In the genomic region with DNA sequence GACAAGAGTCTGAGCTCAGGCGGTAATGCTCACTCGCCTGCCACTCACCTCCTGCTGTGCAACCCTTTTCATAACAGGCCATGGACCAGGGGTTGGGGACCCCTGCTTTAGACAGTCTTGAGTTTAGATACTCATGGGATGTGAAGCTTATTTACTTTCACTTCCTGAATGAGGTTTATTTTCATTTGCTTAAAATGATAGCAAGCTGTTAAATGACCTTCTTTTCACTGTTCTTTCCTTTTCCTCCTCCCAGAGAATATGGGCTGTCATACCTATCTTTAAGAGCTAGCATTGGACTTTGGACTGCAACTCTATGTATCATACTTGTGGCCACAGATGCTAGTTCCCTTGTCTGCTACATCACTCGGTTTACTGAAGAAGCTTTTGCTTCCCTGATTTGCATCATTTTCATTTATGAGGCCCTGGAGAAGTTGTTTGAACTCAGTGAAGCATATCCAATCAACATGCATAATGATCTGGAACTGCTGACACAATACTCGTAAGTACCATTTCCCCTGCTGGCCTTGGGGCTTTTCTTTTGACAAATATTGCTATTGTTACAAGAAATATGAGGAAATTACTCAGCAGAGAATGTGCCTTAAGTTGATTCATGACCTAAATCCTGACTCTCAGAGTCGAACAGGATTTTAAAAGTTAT, we compare ENCODE assay signal across 9 cellular contexts.
A peak's percentile ranks its signal among the peaks of the same experiment; 100 is the strongest.
DNase-seq lines count a peak whose midpoint lies in the region; ATAC-seq and TF ChIP-seq lines count a peak whose summit lies in the region.
"Had no signal": no experiment of that assay in that cellular context is flagged by ENCODE, and none has a peak within 500 bp of the region (broad histone marks: within the 10 kb centered on the region; RNA-seq: fewer than 3 reads in every experiment).

No MANE protein-coding gene starts in this region.

- H3K36me3 Mint-ChIP-seq in CD8-positive, alpha-beta T cell: no peaks in the 10 kb centered on the region

- H3K4me1 ChIP-seq in CD8-positive, alpha-beta T cell (ENCODE audit: insufficient read depth, low read length): no peaks in the 10 kb centered on the region
- no peaks in the 10 kb centered on the region for H3K4me1 ChIP-seq in colonic mucosa

- H3K9me3 ChIP-seq in CD8-positive, alpha-beta T cell (ENCODE audit: low read length): no peaks in the 10 kb centered on the region
- no peaks in the 10 kb centered on the region for H3K9me3 ChIP-seq in colonic mucosa

- H3K27me3 ChIP-seq in CD8-positive, alpha-beta T cell (ENCODE audit: insufficient read depth, low read length): no peaks in the 10 kb centered on the region
- H3K27me3 ChIP-seq in colonic mucosa: no peaks in the 10 kb centered on the region

- POLR2A ChIA-PET in CD8-positive, alpha-beta T cell (lab: Charles Lee): interaction anchor here (1.0 kb wide), 1 partner anchor 9 kb away, joined by 3 read pairs; no protein-coding TSS in a partner anchor

- H3K27ac ChIP-seq in CD8-positive, alpha-beta T cell (ENCODE audit: low read depth, low read length): no peak overlapping the region
- no peak overlapping the region for H3K27ac ChIP-seq in colonic mucosa
- H3K27ac ChIP-seq: HL-60 had no signal

- no peaks in the 10 kb centered on the region for H3K9me3 Mint-ChIP-seq in CD8-positive, alpha-beta T cell

- H3K36me3 ChIP-seq in CD8-positive, alpha-beta T cell (ENCODE audit: insufficient read depth, low read length): no peaks in the 10 kb centered on the region
- no peaks in the 10 kb centered on the region for H3K36me3 ChIP-seq in colonic mucosa

- peak in 1 of 7 experiments; percentile 22 for DNase-seq in CD8-positive, alpha-beta T cell
- DNase-seq in NCI-H69 (lab: John Stamatoyannopoulos, UW): peak; percentile 93
- DNase-seq in foreskin fibroblast: peak; percentile 1 to 2
- no peak for DNase-seq in colonic mucosa
- DNase-seq in activated CD8-positive, alpha-beta memory T cell treated with anti-CD3 and anti-CD28 coated beads, Interleukin-2, amount 50 U/mL, for 4 hours: no peak
- DNase-seq in stimulated activated CD4-positive, alpha-beta T cell treated with anti-CD3 and anti-CD28 coated beads, Interleukin-4, amount 100 ng/mL, for 1 hour: no peak

- H3K9ac ChIP-seq in colonic mucosa (ENCODE audit: low read depth in 2 of 2, low read length in 2 of 2): no peak overlapping the region

- H3K4me1 Mint-ChIP-seq in CD8-positive, alpha-beta T cell (ENCODE audit: low read depth): peaks cover 5% of the 10 kb centered on the region

- peak overlapping the region; percentile 20 for H3K4me3 Mint-ChIP-seq in CD8-positive, alpha-beta T cell

- TF ChIP-seq CTCF in CD8-positive, alpha-beta T cell (IDR thresholded peaks at IDR 0.05): no peak
- no peak for TF ChIP-seq CTCF in foreskin fibroblast (IDR thresholded peaks at IDR 0.05; ENCODE audit: low read depth, low read length)
- no peak for TF ChIP-seq CTCF in colonic mucosa (IDR thresholded peaks at IDR 0.05)

- intact Hi-C loops in CD8-positive, alpha-beta T cell (cut with DNase I, micrococcal nuclease): no loop called here
- intact Hi-C loops in colonic mucosa (cut with DNase I): no loop called here

- peak overlapping the region; percentile 45 for H3K27ac Mint-ChIP-seq in CD8-positive, alpha-beta T cell

- ATAC-seq in CD8-positive, alpha-beta T cell: peak; percentile 69
- ATAC-seq in GM18907 (IDR thresholded peaks at IDR 0.05; ENCODE audit: unreplicated experiment) (peak; percentile 89), HG03066 (IDR thresholded peaks at IDR 0.05; ENCODE audit: low read depth, unreplicated experiment) (peak; percentile 84)

- no peak overlapping the region for H3K4me3 ChIP-seq in CD8-positive, alpha-beta T cell (ENCODE audit: low read depth, low read length)
- H3K4me3 ChIP-seq in foreskin fibroblast (ENCODE audit: low read depth in 1 of 2, low read length in 2 of 2) (no peak overlapping the region), colonic mucosa (no peak overlapping the region)

- CTCF ChIA-PET in CD8-positive, alpha-beta T cell (lab: Charles Lee): interaction anchor here (0.6 kb wide), 1 partner anchor 1651 kb away, joined by 3 read pairs; no protein-coding TSS in a partner anchor

- no peaks in the 10 kb centered on the region for H3K27me3 Mint-ChIP-seq in CD8-positive, alpha-beta T cell (ENCODE audit: low read depth)

Comparison
In these comparisons a context has a peak if more than half of its experiments do, and no peak if none do; other contexts are left out.
1. DNase-seq: peak in NCI-H69 (single experiment) and foreskin fibroblast (2 of 2); none in colonic mucosa (single experiment), activated CD8-positive, alpha-beta memory T cell treated with anti-CD3 and anti-CD28 coated beads, Interleukin-2, amount 50 U/mL, for 4 hours (single experiment) and stimulated activated CD4-positive, alpha-beta T cell treated with anti-CD3 and anti-CD28 coated beads, Interleukin-4, amount 100 ng/mL, for 1 hour (single experiment).
2. Peak in every context shown above with its lines, with median percentiles within 50 percentile points of each other: ATAC-seq.